In the genomic region with DNA sequence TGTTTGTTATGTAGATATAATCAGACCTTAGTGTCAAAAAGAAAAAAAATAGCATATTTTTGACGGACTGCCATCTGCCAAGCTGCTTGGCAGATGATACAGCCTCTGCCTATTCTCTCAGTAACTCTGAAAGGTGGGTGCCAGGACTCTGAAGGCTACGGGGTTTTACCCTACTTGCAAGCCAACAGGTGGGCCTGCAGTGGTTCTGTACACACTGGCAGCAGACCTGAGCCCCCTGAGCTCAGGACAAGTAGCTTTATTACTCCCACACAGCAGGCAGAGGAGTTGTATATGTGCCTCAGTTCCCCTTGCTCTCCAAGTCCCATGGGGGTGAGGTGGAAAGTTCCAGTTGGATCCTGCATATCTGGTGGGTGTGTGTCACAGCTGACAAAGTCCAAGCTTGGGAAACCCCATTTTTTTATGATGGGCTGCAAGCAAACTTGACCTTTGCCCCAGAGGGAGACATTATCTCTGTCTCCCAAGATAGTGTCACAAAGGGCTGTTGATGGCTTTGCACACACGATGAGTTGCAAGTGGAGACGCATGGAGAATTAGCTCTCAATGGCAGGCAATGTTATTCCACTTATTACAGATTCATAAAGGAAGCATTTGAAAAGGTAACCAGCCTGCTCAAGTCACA, we compare ENCODE assay signal across 1 cellular context.
TF ChIP-seq lines count a peak whose summit lies in the region.

No MANE protein-coding gene starts in this region.

TF ChIP-seq in HepG2, 621 proteins besides CTCF, POLR2A, EP300 and RAD21 (continued from another document and continues in another):
- TF ChIP-seq, protein P1, sequence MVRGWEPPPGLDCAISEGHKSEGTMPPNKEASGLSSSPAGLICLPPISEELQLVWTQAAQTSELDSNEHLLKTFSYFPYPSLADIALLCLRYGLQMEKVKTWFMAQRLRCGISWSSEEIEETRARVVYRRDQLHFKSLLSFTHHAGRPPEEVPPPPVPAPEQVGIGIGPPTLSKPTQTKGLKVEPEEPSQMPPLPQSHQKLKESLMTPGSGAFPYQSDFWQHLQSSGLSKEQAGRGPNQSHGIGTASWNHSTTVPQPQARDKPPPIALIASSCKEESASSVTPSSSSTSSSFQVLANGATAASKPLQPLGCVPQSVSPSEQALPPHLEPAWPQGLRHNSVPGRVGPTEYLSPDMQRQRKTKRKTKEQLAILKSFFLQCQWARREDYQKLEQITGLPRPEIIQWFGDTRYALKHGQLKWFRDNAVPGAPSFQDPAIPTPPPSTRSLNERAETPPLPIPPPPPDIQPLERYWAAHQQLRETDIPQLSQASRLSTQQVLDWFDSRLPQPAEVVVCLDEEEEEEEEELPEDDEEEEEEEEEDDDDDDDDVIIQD (CRISPR knock-in tag; IDR thresholded peaks at IDR 0.05; ENCODE audit: low read depth), result peak; percentile 86
- TF ChIP-seq TCF7 (IDR thresholded peaks at IDR 0.05; ENCODE audit: low read depth) (peak; percentile 34; the same call in 1 of the 2 replicates), ZNF660 (CRISPR knock-in tag; IDR thresholded peaks at IDR 0.05; ENCODE audit: borderline replicate concordance, low read depth) (0 out of 2 replicates have a peak, but pooled peaks have one; percentile 38), NAIF1 (CRISPR knock-in tag; IDR thresholded peaks at IDR 0.05; ENCODE audit: borderline replicate concordance) (no peak), MTA1 (CRISPR knock-in tag; IDR thresholded peaks at IDR 0.05; ENCODE audit: borderline replicate concordance) (peak; percentile 74), CEBPB (IDR thresholded peaks at IDR 0.05; ENCODE audit: borderline replicate concordance, low read depth, low read length) (peak; percentile 63), PPARG (CRISPR knock-in tag; conservative IDR thresholded peaks at IDR 0.05) (peak; percentile 95), BHLHE40 (IDR thresholded peaks at IDR 0.05; ENCODE audit: low read length) (no peak), ZNF652 (CRISPR knock-in tag; IDR thresholded peaks at IDR 0.05; ENCODE audit: borderline replicate concordance, low read depth) (no peak), ZFP36L2 (CRISPR knock-in tag; IDR thresholded peaks at IDR 0.05) (no peak), TARDBP (CRISPR knock-in tag; IDR thresholded peaks at IDR 0.05) (peak; percentile 49; the same call in 1 of the 2 replicates), GATA4 (IDR thresholded peaks at IDR 0.05; ENCODE audit: borderline replicate concordance, low read depth) (peak; percentile 88), MXI1 (IDR thresholded peaks at IDR 0.05; ENCODE audit: borderline replicate concordance, low read depth, low read length) (peak; percentile 7; the same call in 1 of the 3 replicates), MAFF (IDR thresholded peaks at IDR 0.05; ENCODE audit: low read depth, low read length) (no peak), YEATS2 (CRISPR knock-in tag; IDR thresholded peaks at IDR 0.05; ENCODE audit: borderline replicate concordance) (peak; percentile 20; the same call in 1 of the 2 replicates), AGO1 (IDR thresholded peaks at IDR 0.05; ENCODE audit: low read depth, low read length, poor library complexity, severe bottlenecking) (no peak), ZNF678 (CRISPR knock-in tag; IDR thresholded peaks at IDR 0.05) (peak; percentile 62; the same call in 1 of the 2 replicates), HMG20B (CRISPR knock-in tag; conservative IDR thresholded peaks at IDR 0.05) (peak; percentile 73; the same call in 1 of the 2 replicates), ZNF256 (CRISPR knock-in tag; conservative IDR thresholded peaks at IDR 0.05) (no peak), ZNF775 (CRISPR knock-in tag; IDR thresholded peaks at IDR 0.05; ENCODE audit: borderline replicate concordance) (no peak), ZNF12 (CRISPR knock-in tag; IDR thresholded peaks at IDR 0.05) (no peak), SNAI1 (CRISPR knock-in tag; IDR thresholded peaks at IDR 0.05; ENCODE audit: borderline replicate concordance) (0 out of 2 replicates have a peak, but pooled peaks have one; percentile 70), DPF2 (CRISPR knock-in tag; IDR thresholded peaks at IDR 0.05; ENCODE audit: borderline replicate concordance, low read depth) (peak; percentile 67), EEA1 (CRISPR knock-in tag; IDR thresholded peaks at IDR 0.05; ENCODE audit: borderline replicate concordance) (0 out of 2 replicates have a peak, but pooled peaks have one; percentile 61), NCOA2 (CRISPR knock-in tag; IDR thresholded peaks at IDR 0.05) (peak; percentile 86), KDM5B (CRISPR knock-in tag; IDR thresholded peaks at IDR 0.05; ENCODE audit: borderline replicate concordance) (peak; percentile 58; the same call in 1 of the 2 replicates), ZNF274 (CRISPR knock-in tag; IDR thresholded peaks at IDR 0.05) (no peak)
- TF ChIP-seq, protein P2, sequence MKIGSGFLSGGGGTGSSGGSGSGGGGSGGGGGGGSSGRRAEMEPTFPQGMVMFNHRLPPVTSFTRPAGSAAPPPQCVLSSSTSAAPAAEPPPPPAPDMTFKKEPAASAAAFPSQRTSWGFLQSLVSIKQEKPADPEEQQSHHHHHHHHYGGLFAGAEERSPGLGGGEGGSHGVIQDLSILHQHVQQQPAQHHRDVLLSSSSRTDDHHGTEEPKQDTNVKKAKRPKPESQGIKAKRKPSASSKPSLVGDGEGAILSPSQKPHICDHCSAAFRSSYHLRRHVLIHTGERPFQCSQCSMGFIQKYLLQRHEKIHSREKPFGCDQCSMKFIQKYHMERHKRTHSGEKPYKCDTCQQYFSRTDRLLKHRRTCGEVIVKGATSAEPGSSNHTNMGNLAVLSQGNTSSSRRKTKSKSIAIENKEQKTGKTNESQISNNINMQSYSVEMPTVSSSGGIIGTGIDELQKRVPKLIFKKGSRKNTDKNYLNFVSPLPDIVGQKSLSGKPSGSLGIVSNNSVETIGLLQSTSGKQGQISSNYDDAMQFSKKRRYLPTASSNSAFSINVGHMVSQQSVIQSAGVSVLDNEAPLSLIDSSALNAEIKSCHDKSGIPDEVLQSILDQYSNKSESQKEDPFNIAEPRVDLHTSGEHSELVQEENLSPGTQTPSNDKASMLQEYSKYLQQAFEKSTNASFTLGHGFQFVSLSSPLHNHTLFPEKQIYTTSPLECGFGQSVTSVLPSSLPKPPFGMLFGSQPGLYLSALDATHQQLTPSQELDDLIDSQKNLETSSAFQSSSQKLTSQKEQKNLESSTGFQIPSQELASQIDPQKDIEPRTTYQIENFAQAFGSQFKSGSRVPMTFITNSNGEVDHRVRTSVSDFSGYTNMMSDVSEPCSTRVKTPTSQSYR (CRISPR knock-in tag; IDR thresholded peaks at IDR 0.05; ENCODE audit: borderline replicate concordance), result peak; percentile 45; the same call in 1 of the 2 replicates
- TF ChIP-seq, protein P3, sequence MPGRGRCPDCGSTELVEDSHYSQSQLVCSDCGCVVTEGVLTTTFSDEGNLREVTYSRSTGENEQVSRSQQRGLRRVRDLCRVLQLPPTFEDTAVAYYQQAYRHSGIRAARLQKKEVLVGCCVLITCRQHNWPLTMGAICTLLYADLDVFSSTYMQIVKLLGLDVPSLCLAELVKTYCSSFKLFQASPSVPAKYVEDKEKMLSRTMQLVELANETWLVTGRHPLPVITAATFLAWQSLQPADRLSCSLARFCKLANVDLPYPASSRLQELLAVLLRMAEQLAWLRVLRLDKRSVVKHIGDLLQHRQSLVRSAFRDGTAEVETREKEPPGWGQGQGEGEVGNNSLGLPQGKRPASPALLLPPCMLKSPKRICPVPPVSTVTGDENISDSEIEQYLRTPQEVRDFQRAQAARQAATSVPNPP (CRISPR knock-in tag; IDR thresholded peaks at IDR 0.05), result peak; percentile 62; the same call in 1 of the 2 replicates
- TF ChIP-seq, protein P4, sequence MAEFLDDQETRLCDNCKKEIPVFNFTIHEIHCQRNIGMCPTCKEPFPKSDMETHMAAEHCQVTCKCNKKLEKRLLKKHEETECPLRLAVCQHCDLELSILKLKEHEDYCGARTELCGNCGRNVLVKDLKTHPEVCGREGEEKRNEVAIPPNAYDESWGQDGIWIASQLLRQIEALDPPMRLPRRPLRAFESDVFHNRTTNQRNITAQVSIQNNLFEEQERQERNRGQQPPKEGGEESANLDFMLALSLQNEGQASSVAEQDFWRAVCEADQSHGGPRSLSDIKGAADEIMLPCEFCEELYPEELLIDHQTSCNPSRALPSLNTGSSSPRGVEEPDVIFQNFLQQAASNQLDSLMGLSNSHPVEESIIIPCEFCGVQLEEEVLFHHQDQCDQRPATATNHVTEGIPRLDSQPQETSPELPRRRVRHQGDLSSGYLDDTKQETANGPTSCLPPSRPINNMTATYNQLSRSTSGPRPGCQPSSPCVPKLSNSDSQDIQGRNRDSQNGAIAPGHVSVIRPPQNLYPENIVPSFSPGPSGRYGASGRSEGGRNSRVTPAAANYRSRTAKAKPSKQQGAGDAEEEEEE (CRISPR knock-in tag; IDR thresholded peaks at IDR 0.05; ENCODE audit: borderline replicate concordance), result no peak; the same call in 1 of the 2 replicates
- TF ChIP-seq, protein P5, sequence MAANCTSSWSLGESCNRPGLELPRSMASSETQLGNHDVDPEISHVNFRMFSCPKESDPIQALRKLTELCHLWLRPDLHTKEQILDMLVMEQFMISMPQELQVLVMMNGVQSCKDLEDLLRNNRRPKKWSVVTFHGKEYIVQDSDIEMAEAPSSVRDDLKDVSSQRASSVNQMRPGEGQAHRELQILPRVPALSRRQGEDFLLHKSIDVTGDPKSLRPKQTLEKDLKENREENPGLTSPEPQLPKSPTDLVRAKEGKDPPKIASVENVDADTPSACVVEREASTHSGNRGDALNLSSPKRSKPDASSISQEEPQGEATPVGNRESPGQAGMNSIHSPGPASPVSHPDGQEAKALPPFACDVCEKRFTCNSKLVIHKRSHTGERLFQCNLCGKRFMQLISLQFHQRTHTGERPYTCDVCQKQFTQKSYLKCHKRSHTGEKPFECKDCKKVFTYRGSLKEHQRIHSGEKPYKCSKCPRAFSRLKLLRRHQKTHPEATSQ (CRISPR knock-in tag; IDR thresholded peaks at IDR 0.05; ENCODE audit: borderline replicate concordance), result no peak
- TF ChIP-seq, protein P6, sequence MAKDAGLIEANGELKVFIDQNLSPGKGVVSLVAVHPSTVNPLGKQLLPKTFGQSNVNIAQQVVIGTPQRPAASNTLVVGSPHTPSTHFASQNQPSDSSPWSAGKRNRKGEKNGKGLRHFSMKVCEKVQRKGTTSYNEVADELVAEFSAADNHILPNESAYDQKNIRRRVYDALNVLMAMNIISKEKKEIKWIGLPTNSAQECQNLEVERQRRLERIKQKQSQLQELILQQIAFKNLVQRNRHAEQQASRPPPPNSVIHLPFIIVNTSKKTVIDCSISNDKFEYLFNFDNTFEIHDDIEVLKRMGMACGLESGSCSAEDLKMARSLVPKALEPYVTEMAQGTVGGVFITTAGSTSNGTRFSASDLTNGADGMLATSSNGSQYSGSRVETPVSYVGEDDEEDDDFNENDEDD (CRISPR knock-in tag; IDR thresholded peaks at IDR 0.05; ENCODE audit: borderline replicate concordance), result peak; percentile 57; the same call in 1 of the 2 replicates
- TF ChIP-seq, protein P7, sequence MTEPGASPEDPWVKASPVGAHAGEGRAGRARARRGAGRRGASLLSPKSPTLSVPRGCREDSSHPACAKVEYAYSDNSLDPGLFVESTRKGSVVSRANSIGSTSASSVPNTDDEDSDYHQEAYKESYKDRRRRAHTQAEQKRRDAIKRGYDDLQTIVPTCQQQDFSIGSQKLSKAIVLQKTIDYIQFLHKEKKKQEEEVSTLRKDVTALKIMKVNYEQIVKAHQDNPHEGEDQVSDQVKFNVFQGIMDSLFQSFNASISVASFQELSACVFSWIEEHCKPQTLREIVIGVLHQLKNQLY (CRISPR knock-in tag; IDR thresholded peaks at IDR 0.05), result peak; percentile 36; the same call in 1 of the 2 replicates
- TF ChIP-seq, protein P8, sequence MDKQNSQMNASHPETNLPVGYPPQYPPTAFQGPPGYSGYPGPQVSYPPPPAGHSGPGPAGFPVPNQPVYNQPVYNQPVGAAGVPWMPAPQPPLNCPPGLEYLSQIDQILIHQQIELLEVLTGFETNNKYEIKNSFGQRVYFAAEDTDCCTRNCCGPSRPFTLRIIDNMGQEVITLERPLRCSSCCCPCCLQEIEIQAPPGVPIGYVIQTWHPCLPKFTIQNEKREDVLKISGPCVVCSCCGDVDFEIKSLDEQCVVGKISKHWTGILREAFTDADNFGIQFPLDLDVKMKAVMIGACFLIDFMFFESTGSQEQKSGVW (CRISPR knock-in tag; IDR thresholded peaks at IDR 0.05; ENCODE audit: borderline replicate concordance), result no peak
- TF ChIP-seq, protein P9, sequence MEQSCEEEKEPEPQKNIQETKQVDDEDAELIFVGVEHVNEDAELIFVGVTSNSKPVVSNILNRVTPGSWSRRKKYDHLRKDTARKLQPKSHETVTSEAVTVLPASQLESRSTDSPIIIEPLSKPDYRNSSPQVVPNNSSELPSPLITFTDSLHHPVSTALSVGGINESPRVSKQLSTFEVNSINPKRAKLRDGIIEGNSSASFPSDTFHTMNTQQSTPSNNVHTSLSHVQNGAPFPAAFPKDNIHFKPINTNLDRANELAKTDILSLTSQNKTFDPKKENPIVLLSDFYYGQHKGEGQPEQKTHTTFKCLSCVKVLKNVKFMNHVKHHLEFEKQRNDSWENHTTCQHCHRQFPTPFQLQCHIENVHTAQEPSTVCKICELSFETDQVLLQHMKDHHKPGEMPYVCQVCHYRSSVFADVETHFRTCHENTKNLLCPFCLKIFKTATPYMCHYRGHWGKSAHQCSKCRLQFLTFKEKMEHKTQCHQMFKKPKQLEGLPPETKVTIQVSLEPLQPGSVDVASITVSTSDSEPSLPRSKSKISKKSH (CRISPR knock-in tag; IDR thresholded peaks at IDR 0.05; ENCODE audit: borderline replicate concordance), result no peak
- TF ChIP-seq, protein P10, sequence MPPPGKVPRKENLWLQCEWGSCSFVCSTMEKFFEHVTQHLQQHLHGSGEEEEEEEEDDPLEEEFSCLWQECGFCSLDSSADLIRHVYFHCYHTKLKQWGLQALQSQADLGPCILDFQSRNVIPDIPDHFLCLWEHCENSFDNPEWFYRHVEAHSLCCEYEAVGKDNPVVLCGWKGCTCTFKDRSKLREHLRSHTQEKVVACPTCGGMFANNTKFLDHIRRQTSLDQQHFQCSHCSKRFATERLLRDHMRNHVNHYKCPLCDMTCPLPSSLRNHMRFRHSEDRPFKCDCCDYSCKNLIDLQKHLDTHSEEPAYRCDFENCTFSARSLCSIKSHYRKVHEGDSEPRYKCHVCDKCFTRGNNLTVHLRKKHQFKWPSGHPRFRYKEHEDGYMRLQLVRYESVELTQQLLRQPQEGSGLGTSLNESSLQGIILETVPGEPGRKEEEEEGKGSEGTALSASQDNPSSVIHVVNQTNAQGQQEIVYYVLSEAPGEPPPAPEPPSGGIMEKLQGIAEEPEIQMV (CRISPR knock-in tag; IDR thresholded peaks at IDR 0.05; ENCODE audit: low read depth), result peak; percentile 48; the same call in 1 of the 2 replicates
